10 cellular contexts compared by ENCODE assay signal in genomic region chr16:27402964-27403600, GRCh38. TPM values are rescaled to one million over a fixed set of nuclear protein-coding genes. Genes with fewer than 3 reads are reported as not detected.
DNase-seq lines count a peak whose midpoint lies in the region; ATAC-seq and TF ChIP-seq lines count a peak whose summit lies in the region.
"Had no signal": no experiment of that assay in that cellular context is flagged by ENCODE, and none has a peak within 500 bp of the region (broad histone marks: within the 10 kb centered on the region; RNA-seq: fewer than 3 reads in every experiment).

No MANE protein-coding gene starts in this region.

- peaks cover 97% of the 10 kb centered on the region for H3K4me1 ChIP-seq in OCI-LY7 (ENCODE audit: insufficient read depth, low read length, poor library complexity, severe bottlenecking)

- peak overlapping the region; percentile 79 for H3K27ac ChIP-seq in OCI-LY7 (ENCODE audit: low read depth, low read length, poor library complexity, severe bottlenecking)

- peaks cover 27% of the 10 kb centered on the region for H3K4me1 Mint-ChIP-seq in osteocyte (ENCODE audit: unreplicated experiment)
- no peaks in the 10 kb centered on the region for H3K4me1 Mint-ChIP-seq in progenitor cell of endocrine pancreas (ENCODE audit: low read depth)

- H3K4me3 Mint-ChIP-seq in osteocyte (ENCODE audit: unreplicated experiment) (no peak overlapping the region), progenitor cell of endocrine pancreas (ENCODE audit: low read depth) (no peak overlapping the region)

- peaks cover 14% of the 10 kb centered on the region for H3K79me2 ChIP-seq in OCI-LY7 (ENCODE audit: insufficient read depth, low read depth, low read length)

- peaks cover 0 to 4% of the 10 kb centered on the region in 2 donors for H3K9me3 Mint-ChIP-seq in activated naive CD4-positive, alpha-beta T cell treated with anti-CD3 and anti-CD28 coated beads, Interleukin-2, amount 50 U/mL, for 72 hours
- no peaks in the 10 kb centered on the region for H3K9me3 Mint-ChIP-seq in osteocyte (ENCODE audit: unreplicated experiment)
- no peaks in the 10 kb centered on the region for H3K9me3 Mint-ChIP-seq in progenitor cell of endocrine pancreas (ENCODE audit: low read depth)

- H2AFZ ChIP-seq in OCI-LY7 (ENCODE audit: low read length) = peak overlapping the region; percentile 19; the same call in 1 of the 2 replicates

- H3K9me3 ChIP-seq in OCI-LY7 (ENCODE audit: low read length) = 0 out of 2 replicates have a peak, but pooled peaks cover 6% of the 10 kb centered on the region

- H3K4me3 ChIP-seq in GM06990 (replicated peaks; ENCODE audit: low read depth, low read length) (peak overlapping the region; percentile 87), OCI-LY7 (ENCODE audit: low read depth, low read length, poor library complexity, severe bottlenecking) (peak overlapping the region; percentile 74)

- H3K27ac Mint-ChIP-seq in activated naive CD4-positive, alpha-beta T cell treated with anti-CD3 and anti-CD28 coated beads, Interleukin-2, amount 50 U/mL, for 72 hours = peak overlapping the region; percentile 97 to 100
- H3K27ac Mint-ChIP-seq in osteocyte (ENCODE audit: unreplicated experiment) (no peak overlapping the region), progenitor cell of endocrine pancreas (no peak overlapping the region)

- H3K36me3 ChIP-seq in GM06990 (ENCODE audit: control insufficient read depth, insufficient read depth, low read length) (peaks cover 12% of the 10 kb centered on the region), OCI-LY7 (ENCODE audit: insufficient read depth, low read length) (no peaks in the 10 kb centered on the region)

- DNase-seq in GM06990 (ENCODE audit: extremely low read depth, insufficient read length) (peak; percentile 73), OCI-LY7 (ENCODE audit: low spot score) (peak; percentile 85), osteocyte (ENCODE audit: extremely low spot score, unreplicated experiment) (peak; percentile 81), NCI-H526 treated with DMSO at 0.1 percent for 48 hours (lab: John Stamatoyannopoulos, UW) (no peak), mesenteric fat pad (ENCODE audit: low spot score) (no peak), kidney glomerular epithelial cell (lab: John Stamatoyannopoulos, UW) (no peak), progenitor cell of endocrine pancreas (ENCODE audit: low spot score, unreplicated experiment) (no peak)
- peak in 1 of 2 donors; percentile 84 for DNase-seq in activated naive CD4-positive, alpha-beta T cell treated with anti-CD3 and anti-CD28 coated beads, Interleukin-2, amount 50 U/mL, for 72 hours (ENCODE audit: low spot score in 2 of 2)
- DNase-seq: head of caudate nucleus, posterior cingulate gyrus had no signal

- POLR2A ChIA-PET in OCI-LY7 (lab: Charles Lee) = interaction anchor here (0.6 to 6.1 kb wide), 8 partner anchors 13 to 203 kb away, joined by 3 to 44 read pairs (median 4); no protein-coding TSS in a partner anchor

- H3K27me3 Mint-ChIP-seq in osteocyte (ENCODE audit: unreplicated experiment) = no peaks in the 10 kb centered on the region
- H3K27me3 Mint-ChIP-seq in progenitor cell of endocrine pancreas = peaks cover 6% of the 10 kb centered on the region

- no peaks in the 10 kb centered on the region for H3K9me2 ChIP-seq in OCI-LY7 (ENCODE audit: insufficient read depth, low read length)

- TF ChIP-seq CTCF in GM06990 (IDR thresholded peaks at IDR 0.05; ENCODE audit: insufficient read depth, low read length, poor library complexity, severe bottlenecking) = no peak
- no peak for TF ChIP-seq CTCF in OCI-LY7 (conservative IDR thresholded peaks at IDR 0.05; ENCODE audit: low read length)
- TF ChIP-seq CTCF in osteocyte (IDR thresholded peaks at IDR 0.05) = no peak
- TF ChIP-seq CTCF in progenitor cell of endocrine pancreas (IDR thresholded peaks at IDR 0.05; ENCODE audit: unreplicated experiment) = no peak

- H4K20me1 ChIP-seq in OCI-LY7 (ENCODE audit: insufficient read depth, low read length) = no peaks in the 10 kb centered on the region

- CTCF ChIA-PET in OCI-LY7 (lab: Charles Lee; ENCODE audit: unreplicated experiment) = no interaction called here

- H3K4me2 ChIP-seq in OCI-LY7 (ENCODE audit: low read length) = peak overlapping the region; percentile 96

- peaks cover 49 to 58% of the 10 kb centered on the region in 2 donors for H3K36me3 Mint-ChIP-seq in activated naive CD4-positive, alpha-beta T cell treated with anti-CD3 and anti-CD28 coated beads, Interleukin-2, amount 50 U/mL, for 72 hours
- H3K36me3 Mint-ChIP-seq in osteocyte (ENCODE audit: unreplicated experiment) = no peaks in the 10 kb centered on the region
- no peaks in the 10 kb centered on the region for H3K36me3 Mint-ChIP-seq in progenitor cell of endocrine pancreas (ENCODE audit: insufficient read depth)

- ATAC-seq in activated naive CD4-positive, alpha-beta T cell treated with anti-CD3 and anti-CD28 coated beads, Interleukin-2, amount 50 U/mL, for 72 hours = peak in 1 of 2 donors; percentile 37

- BruUV-seq in OCI-LY7 (replicated peaks; lab: Mats Ljungman, UMichigan) = no TSS peak

- intact Hi-C loops in OCI-LY7 (cut with micrococcal nuclease; ENCODE audit: unreplicated experiment) = loop anchor here (1.0 kb wide), 3 partner anchors 23 to 47 kb away; no protein-coding TSS in a partner anchor

- H3K27me3 ChIP-seq in GM06990 (replicated peaks; ENCODE audit: control insufficient read depth, insufficient read depth, low read length) = no peaks in the 10 kb centered on the region

RNA-seq across cellular contexts. Expression of gene IL21R, which starts 1.1 kb away (rescaled TPM):
- total RNA-seq in OCI-LY7 (2014; rRNA removed; shearing (Covaris generic)) = 10.0 and 10.9 TPM in 2 replicates
- 36.7 and 47.0 TPM in 2 replicates for total RNA-seq in OCI-LY7 (2022)
- 100 to 1,000 TPM; 103 to 106 TPM for total RNA-seq in activated naive CD4-positive, alpha-beta T cell treated with anti-CD3 and anti-CD28 coated beads, Interleukin-2, amount 50 U/mL, for 72 hours
- 0.34 and 0.40 TPM in 2 replicates for total RNA-seq in osteocyte
- total RNA-seq in mesenteric fat pad = 0.22 TPM
- not detected in 2 replicates for total RNA-seq in progenitor cell of endocrine pancreas

Comparison
In these comparisons a context has a peak if more than half of its experiments do, and no peak if none do; other contexts are left out.
1. DNase-seq: peak in GM06990 (single experiment), OCI-LY7 (single experiment) and osteocyte (single experiment); none in NCI-H526 treated with DMSO at 0.1 percent for 48 hours (single experiment), mesenteric fat pad (single experiment), kidney glomerular epithelial cell (single experiment) and progenitor cell of endocrine pancreas (single experiment).
2. H3K27ac Mint-ChIP-seq: peak in activated naive CD4-positive, alpha-beta T cell treated with anti-CD3 and anti-CD28 coated beads, Interleukin-2, amount 50 U/mL, for 72 hours (2 of 2); none in osteocyte (single experiment) and progenitor cell of endocrine pancreas (single experiment).